Comparison of ENCODE assay signal across 7 cellular contexts in the genomic region with DNA sequence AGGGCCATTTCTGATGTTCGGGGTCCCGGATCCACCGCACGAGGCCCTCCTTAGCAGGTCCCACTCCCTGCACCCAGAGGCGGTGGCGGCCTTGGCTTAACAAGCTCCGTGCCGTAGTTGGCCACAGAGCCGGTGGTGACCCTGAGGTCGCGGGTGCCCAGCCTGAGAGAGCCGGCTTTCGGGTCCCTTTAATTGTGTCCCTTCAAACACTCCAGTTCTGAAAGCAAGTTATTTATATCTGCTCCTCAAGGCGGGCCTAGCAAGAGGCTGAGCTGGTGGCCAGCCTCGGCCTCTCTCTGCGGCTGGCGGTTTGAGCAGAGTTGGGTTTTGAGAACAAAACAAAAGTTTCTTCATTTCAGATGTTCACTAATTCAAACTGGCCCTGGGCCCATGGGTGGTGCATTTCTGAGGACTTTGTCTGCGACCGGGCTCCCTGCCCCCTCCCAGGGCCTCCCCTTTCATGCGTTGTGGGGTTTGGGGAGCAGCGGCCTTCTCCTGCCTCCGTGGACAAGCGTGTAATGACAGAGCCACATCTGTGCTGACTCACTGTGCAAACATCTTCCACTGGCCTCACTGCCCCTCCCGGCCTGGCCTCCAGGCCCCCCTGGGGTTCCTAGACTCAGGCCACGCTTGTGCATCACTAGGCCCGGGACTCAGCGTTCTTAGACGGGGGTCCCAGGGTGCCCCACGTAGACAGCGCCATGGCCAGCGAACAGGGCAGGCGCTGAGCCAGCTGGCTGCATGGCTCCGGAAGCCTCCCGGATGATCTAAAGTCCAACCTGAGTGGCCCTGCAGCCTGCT. TPM values are rescaled to one million over a fixed set of nuclear protein-coding genes. Genes with fewer than 3 reads are reported as not detected.
DNase-seq lines count a peak whose midpoint lies in the region; ATAC-seq and TF ChIP-seq lines count a peak whose summit lies in the region.

No MANE protein-coding gene starts in this region.

- POLR2A ChIA-PET in IMR-90 (lab: Charles Lee; ENCODE audit: unreplicated experiment) = no interaction called here

- H3K27ac ChIP-seq in IMR-90 (ENCODE audit: insufficient read depth, low read length) (peak overlapping the region; percentile 23), breast epithelium (peak overlapping the region; percentile 50 to 81), liver (ENCODE audit: low read depth in 1 of 2, low read length in 2 of 2) (no peak overlapping the region), transverse colon (peak overlapping the region; percentile 37 to 64 (median 50))

- in situ Hi-C loops in IMR-90 (cut with MboI; ENCODE audit: low sequenced_read_pairs) = no loop called here
- in situ Hi-C loops in transverse colon (cut with MboI; ENCODE audit: low pct_ligation_motif_present in 1 of 4, low pct_unique_long_range_greater_than_20kb in 1 of 4, low sequenced_read_pairs in 3 of 4) = no loop called here

- TF ChIP-seq POLR2A in IMR-90 (IDR thresholded peaks at IDR 0.05; ENCODE audit: low read depth, low read length) (0 out of 2 replicates have a peak, but pooled peaks have one; percentile 16), breast epithelium (IDR thresholded peaks at IDR 0.05) (no peak), transverse colon (IDR thresholded peaks at IDR 0.05) (no peak)

- H2BK15ac ChIP-seq in IMR-90 (ENCODE audit: low read depth, low read length) = peak overlapping the region; percentile 96; the same call in 2 of the 3 replicates

- peak; percentile 83 for DNase-seq in IMR-90
- peak in 1 of 2 donors; percentile 51 for DNase-seq in breast epithelium (ENCODE audit: low spot score in 2 of 2)
- no peak for DNase-seq in transverse colon
- no peak for DNase-seq in RKO (ENCODE audit: low spot score)
- no peak for DNase-seq in NK-92 treated with Interleukin-12 subunit alpha and Interleukin-12 subunit beta, amount 100 ng/mL, for 24 hours (lab: John Stamatoyannopoulos, UW)

- H3K9me3 ChIP-seq in IMR-90 (ENCODE audit: control insufficient read depth, insufficient read depth, low read length) = no peaks in the 10 kb centered on the region
- no peaks in the 10 kb centered on the region for H3K9me3 ChIP-seq in breast epithelium
- H3K9me3 ChIP-seq in liver (ENCODE audit: control insufficient read depth in 4 of 4, low read length in 3 of 4) = no peaks in the 10 kb centered on the region
- no peaks in the 10 kb centered on the region for H3K9me3 ChIP-seq in transverse colon

- no peaks in the 10 kb centered on the region for H3K36me3 ChIP-seq in IMR-90 (ENCODE audit: control insufficient read depth, insufficient read depth, low read length)
- no peaks in the 10 kb centered on the region for H3K36me3 ChIP-seq in breast epithelium
- H3K36me3 ChIP-seq in liver (ENCODE audit: control insufficient read depth in 4 of 4, insufficient read depth in 3 of 4, low read depth in 1 of 4, low read length in 3 of 4) = peaks cover 0 to 1% (median 0%) of the 10 kb centered on the region in 4 donors
- H3K36me3 ChIP-seq in transverse colon = no peaks in the 10 kb centered on the region

- H3K27me3 ChIP-seq in IMR-90 (ENCODE audit: control insufficient read depth, insufficient read depth, low read length) = no peaks in the 10 kb centered on the region
- no peaks in the 10 kb centered on the region for H3K27me3 ChIP-seq in breast epithelium
- H3K27me3 ChIP-seq in liver (ENCODE audit: control insufficient read depth in 4 of 4, insufficient read depth in 4 of 4, low read length in 3 of 4) = no peaks in the 10 kb centered on the region
- no peaks in the 10 kb centered on the region for H3K27me3 ChIP-seq in transverse colon

- peak overlapping the region; percentile 83 for H2AK9ac ChIP-seq in IMR-90 (replicated peaks; ENCODE audit: low read depth, low read length, poor library complexity)

- H3K56ac ChIP-seq in IMR-90 (ENCODE audit: extremely low read depth, insufficient read depth, low read length) = peak overlapping the region; percentile 28; the same call in 1 of the 2 replicates

- H3K14ac ChIP-seq in IMR-90 (replicated peaks; ENCODE audit: low read depth, low read length) = peak overlapping the region; percentile 92

- no peak overlapping the region for H3K4me2 ChIP-seq in IMR-90 (ENCODE audit: low read depth, low read length)

- dilution Hi-C loops in IMR-90 (cut with HindIII; ENCODE audit: low sequenced_read_pairs, unreplicated experiment) = no loop called here

- peak overlapping the region; percentile 95 for H4K91ac ChIP-seq in IMR-90 (ENCODE audit: insufficient read depth, low read depth, low read length)

- no TSS peak for BruUV-seq in IMR-90 (replicated peaks; lab: Mats Ljungman, UMichigan)

- peak overlapping the region; percentile 4 to 64; a peak in 3 of 4 replicates for H4K8ac ChIP-seq in IMR-90 (ENCODE audit: low read depth in 2 of 2, low read length in 2 of 2)

- no peak overlapping the region for H3K4me3 ChIP-seq in IMR-90 (ENCODE audit: insufficient read depth, low read depth, low read length)
- peak overlapping the region in 1 of 3 donors; percentile 25 for H3K4me3 ChIP-seq in breast epithelium
- no peak overlapping the region for H3K4me3 ChIP-seq in liver (ENCODE audit: low read depth in 1 of 3, low read length in 3 of 3)
- H3K4me3 ChIP-seq in transverse colon = no peak overlapping the region

- H3K79me1 ChIP-seq in IMR-90 (ENCODE audit: low read depth in 1 of 2, low read length in 2 of 2) = 0 out of 4 replicates have a peak, but pooled peaks cover 0 to 3% of the 10 kb centered on the region in 2 experiments

- ATAC-seq in IMR-90 (ENCODE audit: low read depth) (peak; percentile 89), HG03095 (IDR thresholded peaks at IDR 0.05; ENCODE audit: unreplicated experiment) (no peak)

- H3K9ac ChIP-seq in IMR-90 (ENCODE audit: low read depth, low read length) (no peak overlapping the region), liver (ENCODE audit: low read depth in 1 of 2, low read length in 2 of 2) (no peak overlapping the region)

- 74% methylated on average over 11 of the region's 34 CpGs; no CpG with 5 or more reads in 1 of the 2 experiments for whole genome bisulfite sequencing in IMR-90 (ENCODE audit: extremely low coverage in 2 of 2, insufficient read length in 1 of 2), 2 experiments
- WGBS in liver = 69% methylated on average over 34 of the region's 34 CpGs
- 42 to 75% methylated on average over 6 to 32 of the region's 34 CpGs for WGBS in transverse colon (ENCODE audit: low coverage in 1 of 2), 2 donors

- TF ChIP-seq RAD21 in IMR-90 (IDR thresholded peaks at IDR 0.05; ENCODE audit: low read length) = 0 out of 2 replicates have a peak, but pooled peaks have one; percentile 11
- TF ChIP-seq RAD21 in liver (IDR thresholded peaks at IDR 0.05) = no peak

- no peak for TF ChIP-seq EP300 in transverse colon (IDR thresholded peaks at IDR 0.05; ENCODE audit: low read depth)

- CTCF ChIA-PET in IMR-90 (lab: Yijun Ruan, JAX) = no interaction called here

- peak overlapping the region; percentile 43 for H3K18ac ChIP-seq in IMR-90 (ENCODE audit: low read depth, low read length)

- no peak overlapping the region for H3K23ac ChIP-seq in IMR-90 (ENCODE audit: low read depth, low read length)

- peak overlapping the region; percentile 95 for H2BK120ac ChIP-seq in IMR-90 (ENCODE audit: low read depth, low read length)

- intact Hi-C loops in IMR-90 (cut with micrococcal nuclease) = no loop called here
- intact Hi-C loops in breast epithelium (cut with DNase I; ENCODE audit: low total_unique reads) = no loop called here
- intact Hi-C loops in transverse colon (cut with DNase I; ENCODE audit: low total_unique reads) = no loop called here

- peaks cover 28% of the 10 kb centered on the region for H3K9me1 ChIP-seq in IMR-90 (ENCODE audit: insufficient read depth, low read length)

- peak overlapping the region; percentile 63 for H2AFZ ChIP-seq in IMR-90 (replicated peaks; ENCODE audit: low read length, poor library complexity)

- TF ChIP-seq CTCF in IMR-90 (conservative IDR thresholded peaks at IDR 0.05; ENCODE audit: low read depth, low read length) (no peak), breast epithelium (IDR thresholded peaks at IDR 0.05) (no peak), liver (IDR thresholded peaks at IDR 0.05; ENCODE audit: low read depth, low read length, missing input control) (no peak), transverse colon (IDR thresholded peaks at IDR 0.05) (no peak)

- H4K5ac ChIP-seq in IMR-90 (ENCODE audit: low read depth, low read length) = peak overlapping the region; percentile 44

- H4K20me1 ChIP-seq in IMR-90 (ENCODE audit: insufficient read depth, low read length) = no peaks in the 10 kb centered on the region

- H2BK5ac ChIP-seq in IMR-90 (ENCODE audit: low read depth, low read length, poor library complexity, severe bottlenecking) = peak overlapping the region; percentile 44

- H3K4me1 ChIP-seq in IMR-90 (ENCODE audit: control insufficient read depth, insufficient read depth, low read length) (peaks cover 17% of the 10 kb centered on the region), breast epithelium (no peaks in the 10 kb centered on the region), liver (ENCODE audit: control insufficient read depth in 4 of 4, insufficient read depth in 4 of 4, low read length in 3 of 4) (peaks cover 0 to 5% (median 2%) of the 10 kb centered on the region in 4 donors), transverse colon (no peaks in the 10 kb centered on the region)

- H3K4ac ChIP-seq in IMR-90 (ENCODE audit: low read depth, low read length) = peak overlapping the region; percentile 95

- H2AK5ac ChIP-seq in IMR-90 (ENCODE audit: low read depth, low read length) = peak overlapping the region; percentile 96

- peak overlapping the region; percentile 97 for H2BK20ac ChIP-seq in IMR-90 (ENCODE audit: low read depth, low read length)

TF ChIP-seq in IMR-90, 13 proteins besides CTCF, POLR2A, EP300 and RAD21 (continues in another document):
- peak; percentile 27 for TF ChIP-seq RCOR1 (IDR thresholded peaks at IDR 0.05; ENCODE audit: insufficient replicate concordance, low read length)

TF ChIP-seq in liver, 16 proteins besides CTCF, POLR2A, EP300 and RAD21:
- TF ChIP-seq HNF4A (conservative IDR thresholded peaks at IDR 0.05) = peak; percentile 24 to 30
- no peak for TF ChIP-seq YY1 (IDR thresholded peaks at IDR 0.05)

RNA-seq across cellular contexts. Expression of a gene that starts 49.4 kb away (rescaled TPM):
- total RNA-seq in IMR-90 (2012; rRNA removed) (19.2 and 21.1 TPM in 2 replicates), breast epithelium (10 to 100 TPM; 12.1 to 17.0 (median 15.4) TPM), liver (10 to 100 TPM; 12.3 to 15.6 TPM), transverse colon (10 to 100 TPM in 2 of 4 donors, 1 to 10 TPM in 2; 7.1 to 69.3 (median 16.1) TPM)
- polyA plus RNA-seq in IMR-90 (2012; rRNA removed) (154 and 173 TPM in 2 replicates), liver (10 to 100 TPM in 1 of 2 donors, under 1 TPM in 1; 0.67 to 10.2 TPM)
- polyA plus RNA-seq in IMR-90 (2012; cell fraction: cytosol; rRNA removed) = 95.5 and 194 TPM in 2 replicates
- 391 and 419 TPM in 2 replicates for polyA plus RNA-seq in IMR-90 (2012; cell fraction: nucleus; rRNA removed; ENCODE audit: low replicate concordance)

Comparison
In these comparisons a context has a peak if more than half of its experiments do, and no peak if none do; other contexts are left out.
1. H3K27ac ChIP-seq: peak in IMR-90 (single experiment), breast epithelium (2 of 2) and transverse colon (4 of 4); none in liver (0 of 2).